In genomic region chr9:129889461-129889935, GRCh38 we compare ENCODE assay signal across 11 cellular contexts. TPM values are rescaled to one million over a fixed set of nuclear protein-coding genes. Genes with fewer than 3 reads are reported as not detected.
A peak's percentile ranks its signal among the peaks of the same experiment; 100 is the strongest.
DNase-seq lines count a peak whose midpoint lies in the region; ATAC-seq and TF ChIP-seq lines count a peak whose summit lies in the region.
"Had no signal": no experiment of that assay in that cellular context is flagged by ENCODE, and none has a peak within 500 bp of the region (broad histone marks: within the 10 kb centered on the region; RNA-seq: fewer than 3 reads in every experiment).

No MANE protein-coding gene starts in this region.

- H3K4me1 ChIP-seq in HUES6 (ENCODE audit: control insufficient read depth, insufficient read depth, low read length) = peaks cover 36% of the 10 kb centered on the region
- peaks cover 84% of the 10 kb centered on the region for H3K4me1 ChIP-seq in effector memory CD4-positive, alpha-beta T cell (ENCODE audit: control insufficient read depth, insufficient read depth, low read length, poor library complexity, severe bottlenecking)

- H3K9me3 Mint-ChIP-seq in WTC11 (no peaks in the 10 kb centered on the region), progenitor cell of endocrine pancreas (ENCODE audit: low read depth) (no peaks in the 10 kb centered on the region)
- H3K9me3 Mint-ChIP-seq in stimulated activated memory B cell treated with anti-CD40 and anti-IgM and Interleukin-4, amounts not matched to agents 10 μg/mL and 1 μg/mL and 100 μg/mL, for 72 hours = peaks cover 3% of the 10 kb centered on the region

- H3K9ac ChIP-seq in HUES6 (ENCODE audit: low read length) = peak overlapping the region; percentile 21

- CTCF ChIA-PET in WTC11 (lab: Charles Lee) = interaction anchor here (0.6 to 1.1 kb wide), 3 partner anchors 9 to 164 kb away, joined by 4 to 6 read pairs (median 4); partner anchors contain the start of gene GPR107

- TF ChIP-seq CTCF in WTC11 (IDR thresholded peaks at IDR 0.05) (no peak), progenitor cell of endocrine pancreas (IDR thresholded peaks at IDR 0.05; ENCODE audit: unreplicated experiment) (no peak)

- H3K27ac ChIP-seq in HUES6 (ENCODE audit: low read depth, low read length) = no peak overlapping the region
- H3K27ac ChIP-seq in effector memory CD4-positive, alpha-beta T cell (ENCODE audit: insufficient read depth, low read length, poor library complexity, severe bottlenecking) = peak overlapping the region; percentile 99
- H3K27ac ChIP-seq: thoracic aorta had no signal

- POLR2A ChIA-PET in WTC11 (lab: Charles Lee) = interaction anchor here (0.5 kb wide), 1 partner anchor 53 kb away, joined by 4 read pairs; no protein-coding TSS in a partner anchor

- DNase-seq in WTC11 (ENCODE audit: low spot score) = peak; percentile 36
- no peak for DNase-seq in effector memory CD4-positive, alpha-beta T cell
- no peak for DNase-seq in activated gamma-delta T cell treated with Interleukin-2 at 50 U/mL for 16 hours
- no peak for DNase-seq in globus pallidus (ENCODE audit: low spot score)
- DNase-seq in 8988T = no peak
- DNase-seq in progenitor cell of endocrine pancreas (ENCODE audit: low spot score, unreplicated experiment) = no peak
- DNase-seq: kidney, NCI-H82 had no signal

- H3K4me3 Mint-ChIP-seq in WTC11 (peak overlapping the region; percentile 73), progenitor cell of endocrine pancreas (ENCODE audit: low read depth) (no peak overlapping the region)
- peak overlapping the region; percentile 90 for H3K4me3 Mint-ChIP-seq in stimulated activated memory B cell treated with anti-CD40 and anti-IgM and Interleukin-4, amounts not matched to agents 10 μg/mL and 1 μg/mL and 100 μg/mL, for 72 hours

- H3K27ac Mint-ChIP-seq in WTC11 = peak overlapping the region; percentile 92
- peak overlapping the region; percentile 97 for H3K27ac Mint-ChIP-seq in stimulated activated memory B cell treated with anti-CD40 and anti-IgM and Interleukin-4, amounts not matched to agents 10 μg/mL and 1 μg/mL and 100 μg/mL, for 72 hours
- H3K27ac Mint-ChIP-seq in progenitor cell of endocrine pancreas = no peak overlapping the region

- peak; percentile 27 for ATAC-seq in WTC11
- no peak for ATAC-seq in stimulated activated memory B cell treated with anti-CD40 and anti-IgM and Interleukin-4, amounts not matched to agents 10 μg/mL and 1 μg/mL and 100 μg/mL, for 72 hours

- no peaks in the 10 kb centered on the region for H3K9me3 ChIP-seq in HUES6 (ENCODE audit: control insufficient read depth, insufficient read depth, low read depth, low read length)
- H3K9me3 ChIP-seq in effector memory CD4-positive, alpha-beta T cell (ENCODE audit: control insufficient read depth, low read length) = no peaks in the 10 kb centered on the region
- H3K9me3 ChIP-seq: thoracic aorta had no signal

- H3K4me3 ChIP-seq in HUES6 (ENCODE audit: low read depth, low read length) = peak overlapping the region; percentile 44
- peak overlapping the region; percentile 46 for H3K4me3 ChIP-seq in effector memory CD4-positive, alpha-beta T cell (ENCODE audit: insufficient read depth, low read depth, low read length, poor library complexity, severe bottlenecking)

- no peaks in the 10 kb centered on the region; the same call in 1 of the 2 replicates for H3K36me3 ChIP-seq in HUES6 (ENCODE audit: control insufficient read depth, insufficient read depth, low read length)
- H3K36me3 ChIP-seq in effector memory CD4-positive, alpha-beta T cell (ENCODE audit: control insufficient read depth, insufficient read depth, low read length) = no peaks in the 10 kb centered on the region
- H3K36me3 ChIP-seq: thoracic aorta had no signal

- no peaks in the 10 kb centered on the region for H3K27me3 ChIP-seq in HUES6 (ENCODE audit: control insufficient read depth, insufficient read depth, low read length)
- H3K27me3 ChIP-seq in effector memory CD4-positive, alpha-beta T cell (replicated peaks; ENCODE audit: control insufficient read depth, insufficient read depth, low read length, poor library complexity, severe bottlenecking) = no peaks in the 10 kb centered on the region

- H3K4me1 Mint-ChIP-seq in WTC11 = peaks cover 65% of the 10 kb centered on the region
- peaks cover 94% of the 10 kb centered on the region for H3K4me1 Mint-ChIP-seq in stimulated activated memory B cell treated with anti-CD40 and anti-IgM and Interleukin-4, amounts not matched to agents 10 μg/mL and 1 μg/mL and 100 μg/mL, for 72 hours
- H3K4me1 Mint-ChIP-seq in progenitor cell of endocrine pancreas (ENCODE audit: low read depth) = peaks cover 6% of the 10 kb centered on the region

- H3K27me3 Mint-ChIP-seq in WTC11 (ENCODE audit: low read depth) (no peaks in the 10 kb centered on the region), progenitor cell of endocrine pancreas (no peaks in the 10 kb centered on the region)
- no peaks in the 10 kb centered on the region for H3K27me3 Mint-ChIP-seq in stimulated activated memory B cell treated with anti-CD40 and anti-IgM and Interleukin-4, amounts not matched to agents 10 μg/mL and 1 μg/mL and 100 μg/mL, for 72 hours

- peaks cover 5% of the 10 kb centered on the region; the same call in 1 of the 2 replicates for H3K36me3 Mint-ChIP-seq in WTC11
- H3K36me3 Mint-ChIP-seq in stimulated activated memory B cell treated with anti-CD40 and anti-IgM and Interleukin-4, amounts not matched to agents 10 μg/mL and 1 μg/mL and 100 μg/mL, for 72 hours = peaks cover 62% of the 10 kb centered on the region
- H3K36me3 Mint-ChIP-seq in progenitor cell of endocrine pancreas (ENCODE audit: insufficient read depth) = peaks cover 18% of the 10 kb centered on the region

TF ChIP-seq in WTC11, 78 proteins besides CTCF, POLR2A, EP300 and RAD21 (continues in another document):
- TF ChIP-seq ZNF121 (CRISPR knock-in tag; IDR thresholded peaks at IDR 0.05) (peak; percentile 82; the same call in 1 of the 2 replicates), ZNF219 (CRISPR knock-in tag; IDR thresholded peaks at IDR 0.05; ENCODE audit: borderline replicate concordance) (no peak), AFF4 (CRISPR knock-in tag; IDR thresholded peaks at IDR 0.05; ENCODE audit: borderline replicate concordance) (no peak), CBFB (CRISPR knock-in tag; IDR thresholded peaks at IDR 0.05; ENCODE audit: low read depth) (no peak), AR (CRISPR knock-in tag; IDR thresholded peaks at IDR 0.05) (no peak), ELF4 (CRISPR knock-in tag; IDR thresholded peaks at IDR 0.05; ENCODE audit: low read depth) (no peak), JAZF1 (CRISPR knock-in tag; IDR thresholded peaks at IDR 0.05) (no peak), TP53 (CRISPR knock-in tag; IDR thresholded peaks at IDR 0.05) (no peak)

RNA-seq across cellular contexts. Expression of gene USP20, which starts 54.2 kb away (rescaled TPM):
- 23.7 to 29.3 TPM (median 24.0 TPM) in 3 replicates for total RNA-seq in WTC11 (2021)
- 41.2 and 41.8 TPM in 2 replicates for total RNA-seq in progenitor cell of endocrine pancreas

RNA-seq across cellular contexts. Expression of gene C9orf78, which starts 54.4 kb away (rescaled TPM):
- total RNA-seq in WTC11 (2021) (34.1 to 36.8 TPM (median 36.4 TPM) in 3 replicates), progenitor cell of endocrine pancreas (30.4 and 30.8 TPM in 2 replicates)
